Comparison of ENCODE assay signal across 16 cellular contexts in genomic region chr20:44963325-44964215, GRCh38. TPM values are rescaled to one million over a fixed set of nuclear protein-coding genes. Genes with fewer than 3 reads are reported as not detected.
DNase-seq lines count a peak whose midpoint lies in the region; ATAC-seq, FAIRE-seq and TF ChIP-seq lines count a peak whose summit lies in the region.
"Had no signal": no experiment of that assay in that cellular context is flagged by ENCODE, and none has a peak within 500 bp of the region (broad histone marks: within the 10 kb centered on the region; RNA-seq: fewer than 3 reads in every experiment).

No MANE protein-coding gene starts in this region.

- H3K79me2 ChIP-seq in HepG2 (ENCODE audit: insufficient read depth, low read length), result peaks cover 36% of the 10 kb centered on the region

- BruUV-seq in HepG2 (replicated peaks; lab: Mats Ljungman, UMichigan), result no TSS peak

- H3K36me3 Mint-ChIP-seq in T-helper 1 cell treated with Interleukin-12 subunit alpha and Interleukin-12 subunit beta and Interleukin-4 antibody, amounts not matched to agents 30 μg/mL and 1 μg/mL, for 36 hours (ENCODE audit: low read depth), result peaks cover 24% of the 10 kb centered on the region
- H3K36me3 Mint-ChIP-seq in glutamatergic neuron (ENCODE audit: unreplicated experiment), result no peaks in the 10 kb centered on the region
- peaks cover 29% of the 10 kb centered on the region for H3K36me3 Mint-ChIP-seq in stimulated activated memory B cell treated with anti-CD40 and anti-IgM and Interleukin-4, amounts not matched to agents 10 μg/mL and 1 μg/mL and 100 μg/mL, for 72 hours
- H3K36me3 Mint-ChIP-seq in progenitor cell of endocrine pancreas (ENCODE audit: insufficient read depth), result no peaks in the 10 kb centered on the region

- H2AFZ ChIP-seq in HepG2 (ENCODE audit: low read length), result no peak overlapping the region

- no peak overlapping the region for H3K27ac ChIP-seq in HepG2 (ENCODE audit: extremely low read length, insufficient read depth, low read length)
- H3K27ac ChIP-seq in right lobe of liver, result no peak overlapping the region
- H3K27ac ChIP-seq in body of pancreas, result no peak overlapping the region
- H3K27ac ChIP-seq: SJSA1, suprapubic skin had no signal

- H4K20me1 ChIP-seq in HepG2 (ENCODE audit: insufficient read depth, low read length), result no peaks in the 10 kb centered on the region; the same call in 1 of the 2 replicates

- H3K27me3 Mint-ChIP-seq in T-helper 1 cell treated with Interleukin-12 subunit alpha and Interleukin-12 subunit beta and Interleukin-4 antibody, amounts not matched to agents 30 μg/mL and 1 μg/mL, for 36 hours (ENCODE audit: low read depth), result no peaks in the 10 kb centered on the region
- peaks cover 7% of the 10 kb centered on the region for H3K27me3 Mint-ChIP-seq in glutamatergic neuron (ENCODE audit: unreplicated experiment)
- no peaks in the 10 kb centered on the region for H3K27me3 Mint-ChIP-seq in stimulated activated memory B cell treated with anti-CD40 and anti-IgM and Interleukin-4, amounts not matched to agents 10 μg/mL and 1 μg/mL and 100 μg/mL, for 72 hours
- H3K27me3 Mint-ChIP-seq in progenitor cell of endocrine pancreas, result no peaks in the 10 kb centered on the region

- H3K36me3 ChIP-seq in HepG2 (replicated peaks in 1 of 2; ENCODE audit: control insufficient read depth in 1 of 2, insufficient read depth in 2 of 2, low read length in 2 of 2) (peaks cover 0 to under 1% of the 10 kb centered on the region in 2 experiments; a peak in 1 of 5 replicates), right lobe of liver (no peaks in the 10 kb centered on the region), body of pancreas (replicated peaks in 1 of 2; ENCODE audit: insufficient read depth in 1 of 2, low read depth in 2 of 2) (no peaks in the 10 kb centered on the region)
- H3K36me3 ChIP-seq: suprapubic skin had no signal

- H3K4me2 ChIP-seq in HepG2 (ENCODE audit: low read depth, low read length), result no peak overlapping the region

- peaks cover 68% of the 10 kb centered on the region for H3K4me1 ChIP-seq in HepG2 (ENCODE audit: insufficient read depth, low read length)
- H3K4me1 ChIP-seq in right lobe of liver, result peaks cover 0 to 27% (median 0%) of the 10 kb centered on the region in 4 donors
- peaks cover 40% of the 10 kb centered on the region for H3K4me1 ChIP-seq in body of pancreas

- DNase-seq in HepG2 (ENCODE audit: low spot score), result no peak
- no peak for DNase-seq in right lobe of liver
- DNase-seq in glutamatergic neuron, result no peak
- DNase-seq in progenitor cell of endocrine pancreas (ENCODE audit: low spot score, unreplicated experiment), result no peak
- DNase-seq in body of pancreas, result no peak
- DNase-seq: left cardiac atrium, midbrain, NCI-H187 treated with DMSO at 0.1 percent for 48 hours, NCI-H446 had no signal

- H3K27ac Mint-ChIP-seq in T-helper 1 cell treated with Interleukin-12 subunit alpha and Interleukin-12 subunit beta and Interleukin-4 antibody, amounts not matched to agents 30 μg/mL and 1 μg/mL, for 36 hours, result peak overlapping the region; percentile 66
- no peak overlapping the region for H3K27ac Mint-ChIP-seq in glutamatergic neuron (ENCODE audit: unreplicated experiment)
- no peak overlapping the region for H3K27ac Mint-ChIP-seq in stimulated activated memory B cell treated with anti-CD40 and anti-IgM and Interleukin-4, amounts not matched to agents 10 μg/mL and 1 μg/mL and 100 μg/mL, for 72 hours
- no peak overlapping the region for H3K27ac Mint-ChIP-seq in progenitor cell of endocrine pancreas

- H3K4me1 Mint-ChIP-seq in T-helper 1 cell treated with Interleukin-12 subunit alpha and Interleukin-12 subunit beta and Interleukin-4 antibody, amounts not matched to agents 30 μg/mL and 1 μg/mL, for 36 hours (ENCODE audit: low read depth), result peaks cover 53% of the 10 kb centered on the region
- peaks cover 13% of the 10 kb centered on the region for H3K4me1 Mint-ChIP-seq in glutamatergic neuron (ENCODE audit: low read depth, unreplicated experiment)
- peaks cover 59% of the 10 kb centered on the region for H3K4me1 Mint-ChIP-seq in stimulated activated memory B cell treated with anti-CD40 and anti-IgM and Interleukin-4, amounts not matched to agents 10 μg/mL and 1 μg/mL and 100 μg/mL, for 72 hours
- H3K4me1 Mint-ChIP-seq in progenitor cell of endocrine pancreas (ENCODE audit: low read depth), result peaks cover 40% of the 10 kb centered on the region

- H3K27me3 ChIP-seq in HepG2 (ENCODE audit: control insufficient read depth in 1 of 2, insufficient read depth in 2 of 2, low read length in 2 of 2), result peaks cover 0 to 4% of the 10 kb centered on the region in 2 experiments; a peak in 1 of 5 replicates
- no peaks in the 10 kb centered on the region for H3K27me3 ChIP-seq in right lobe of liver
- H3K27me3 ChIP-seq in body of pancreas, result no peaks in the 10 kb centered on the region
- H3K27me3 ChIP-seq: SJSA1, suprapubic skin had no signal

- TF ChIP-seq CTCF in HepG2 (CRISPR knock-in tag; IDR thresholded peaks at IDR 0.05) (no peak), right lobe of liver (IDR thresholded peaks at IDR 0.05) (no peak), glutamatergic neuron (IDR thresholded peaks at IDR 0.05; ENCODE audit: partially characterized antibody, unreplicated experiment) (no peak), progenitor cell of endocrine pancreas (IDR thresholded peaks at IDR 0.05; ENCODE audit: unreplicated experiment) (no peak), body of pancreas (IDR thresholded peaks at IDR 0.05) (no peak)

- CTCF ChIA-PET in HepG2 (lab: Yijun Ruan, JAX; ENCODE audit: low intra/inter-chr PET ratio, low total read pairs), result no interaction called here

- no peak for ATAC-seq in HepG2
- no peak for ATAC-seq in right lobe of liver
- no peak for ATAC-seq in stimulated activated memory B cell treated with anti-CD40 and anti-IgM and Interleukin-4, amounts not matched to agents 10 μg/mL and 1 μg/mL and 100 μg/mL, for 72 hours
- no peak for ATAC-seq in body of pancreas
- no peak for ATAC-seq in HG02623 (IDR thresholded peaks at IDR 0.05; ENCODE audit: unreplicated experiment)
- ATAC-seq: left cardiac atrium had no signal

- H3K9me3 ChIP-seq in HepG2 (ENCODE audit: low read length) (no peaks in the 10 kb centered on the region), right lobe of liver (no peaks in the 10 kb centered on the region), body of pancreas (no peaks in the 10 kb centered on the region)
- H3K9me3 ChIP-seq: SJSA1, suprapubic skin had no signal

- WGBS in HepG2 (ENCODE audit: low lambda C conversion rate), result 57% methylated on average over 4 of the region's 4 CpGs
- 87% methylated on average over 3 of the region's 4 CpGs for WGBS in right lobe of liver (ENCODE audit: insufficient coverage, low coverage, low lambda C conversion rate, missing lambda C conversion rate)
- 79 to 81% methylated on average over 4 of the region's 4 CpGs for WGBS in body of pancreas, 2 donors

- in situ Hi-C loops in HepG2 (cut with HindIII; ENCODE audit: extremely low pct_ligation_motif_present, low pct_unique_long_range_greater_than_20kb), result no loop called here

- H3K9me3 Mint-ChIP-seq in T-helper 1 cell treated with Interleukin-12 subunit alpha and Interleukin-12 subunit beta and Interleukin-4 antibody, amounts not matched to agents 30 μg/mL and 1 μg/mL, for 36 hours, result no peaks in the 10 kb centered on the region
- H3K9me3 Mint-ChIP-seq in glutamatergic neuron (ENCODE audit: unreplicated experiment) (peaks cover 1% of the 10 kb centered on the region), progenitor cell of endocrine pancreas (ENCODE audit: low read depth) (no peaks in the 10 kb centered on the region)
- H3K9me3 Mint-ChIP-seq in stimulated activated memory B cell treated with anti-CD40 and anti-IgM and Interleukin-4, amounts not matched to agents 10 μg/mL and 1 μg/mL and 100 μg/mL, for 72 hours, result no peaks in the 10 kb centered on the region

- peak overlapping the region; percentile 37 for H3K4me3 Mint-ChIP-seq in T-helper 1 cell treated with Interleukin-12 subunit alpha and Interleukin-12 subunit beta and Interleukin-4 antibody, amounts not matched to agents 30 μg/mL and 1 μg/mL, for 36 hours
- H3K4me3 Mint-ChIP-seq in glutamatergic neuron (ENCODE audit: unreplicated experiment) (peak overlapping the region; percentile 11), progenitor cell of endocrine pancreas (ENCODE audit: low read depth) (no peak overlapping the region)
- H3K4me3 Mint-ChIP-seq in stimulated activated memory B cell treated with anti-CD40 and anti-IgM and Interleukin-4, amounts not matched to agents 10 μg/mL and 1 μg/mL and 100 μg/mL, for 72 hours, result no peak overlapping the region

- no peak for FAIRE-seq in HepG2 (lab: Jason Lieb, UNC)
- FAIRE-seq: frontal cortex, HTR-8/SVneo had no signal

- TF ChIP-seq EP300 in HepG2 (IDR thresholded peaks at IDR 0.05; ENCODE audit: low read depth in 2 of 2, low read length in 2 of 2) (no peak), HepG2 (CRISPR knock-in tag; IDR thresholded peaks at IDR 0.05; ENCODE audit: borderline replicate concordance) (no peak)

- intact Hi-C loops in HepG2 (cut with micrococcal nuclease; ENCODE audit: unreplicated experiment) (no loop called here), right lobe of liver (cut with DNase I) (no loop called here), body of pancreas (cut with DNase I) (no loop called here)

- H3K9ac ChIP-seq in HepG2 (ENCODE audit: insufficient read depth, low read depth, low read length), result no peak overlapping the region

- POLR2A ChIA-PET in HepG2 (lab: Yijun Ruan, JAX), result interaction anchor here (1.1 to 4.1 kb wide), 3 partner anchors 14 to 37 kb away, joined by 3 to 51 read pairs (median 5); no protein-coding TSS in a partner anchor

- H3K4me3 ChIP-seq in HepG2 (replicated peaks in 1 of 3; ENCODE audit: insufficient read depth in 1 of 3, low read depth in 2 of 3, low read length in 3 of 3) (no peak overlapping the region), right lobe of liver (no peak overlapping the region), body of pancreas (no peak overlapping the region)
- H3K4me3 ChIP-seq: SJSA1, suprapubic skin had no signal

- TF ChIP-seq POLR2A in HepG2 (IDR thresholded peaks at IDR 0.05; ENCODE audit: insufficient read depth in 1 of 2, low read depth in 2 of 2, low read length in 2 of 2), result no peak
- no peak for TF ChIP-seq POLR2A in right lobe of liver (IDR thresholded peaks at IDR 0.05)
- TF ChIP-seq POLR2A in body of pancreas (IDR thresholded peaks at IDR 0.05), result no peak

- TF ChIP-seq RAD21 in HepG2 (CRISPR knock-in tag; IDR thresholded peaks at IDR 0.05), result no peak

RNA-seq across cellular contexts. Expression of gene STK4, which starts 2.7 kb away (rescaled TPM):
- total RNA-seq in HepG2 (2016; rRNA removed; fragmentation: Illumina TruSeq; extraction: Trizol) (38.3 and 61.4 TPM in 2 replicates), right lobe of liver (10 to 100 TPM in 5 of 6 experiments, 1 to 10 TPM in 1; 9.7 to 17.5 (median 13.4) TPM), glutamatergic neuron (ENCODE audit: unreplicated experiment) (32.6 TPM), progenitor cell of endocrine pancreas (36.3 and 37.4 TPM in 2 replicates), body of pancreas (10 to 100 TPM; 17.8 to 23.6 TPM)
- total RNA-seq in HepG2 (2016; cell fraction: cytosol; rRNA removed; fragmentation: Illumina TruSeq; extraction: Trizol; ENCODE audit: low read depth), result 7.6 and 8.4 TPM in 2 replicates
- total RNA-seq in HepG2 (2016; cell fraction: insoluble cytoplasmic fraction; rRNA removed; fragmentation: Illumina TruSeq; extraction: Trizol), result 38.6 and 51.4 TPM in 2 replicates
- 17.0 and 19.2 TPM in 2 replicates for total RNA-seq in HepG2 (2016; cell fraction: membrane; rRNA removed; fragmentation: Illumina TruSeq; extraction: Trizol)
- 46.5 and 48.3 TPM in 2 replicates for total RNA-seq in HepG2 (2016; cell fraction: nucleus; rRNA removed; fragmentation: Illumina TruSeq; extraction: Trizol)
- polyA plus RNA-seq in HepG2 (2011; rRNA removed), result 21.2 and 25.6 TPM in 2 replicates
- polyA plus RNA-seq in HepG2 (2011; cell fraction: cytosol; rRNA removed), result 11.6 and 16.8 TPM in 2 replicates
- polyA plus RNA-seq in HepG2 (2011; cell fraction: nucleus; rRNA removed), result 14.7 and 18.6 TPM in 2 replicates
- 16.8 and 20.4 TPM in 2 replicates for polyA plus RNA-seq in HepG2 (2012)
- 1.2 TPM in 2 replicates for polyA plus RNA-seq in HepG2 (2016; cell fraction: cytosol; fragmentation: Illumina TruSeq; extraction: Trizol; ENCODE audit: low read depth)
- polyA plus RNA-seq in HepG2 (2016; cell fraction: insoluble cytoplasmic fraction; fragmentation: Illumina TruSeq; extraction: Trizol; ENCODE audit: low read depth), result 34.7 and 38.5 TPM in 2 replicates
- 4.8 and 5.6 TPM in 2 replicates for polyA plus RNA-seq in HepG2 (2016; cell fraction: membrane; fragmentation: Illumina TruSeq; extraction: Trizol; ENCODE audit: low read depth)
- 40.8 and 44.8 TPM in 2 replicates for polyA plus RNA-seq in HepG2 (2016; cell fraction: nucleus; fragmentation: Illumina TruSeq; extraction: Trizol; ENCODE audit: insufficient read depth, low read depth)
- 23.3 and 33.6 TPM in 2 replicates for polyA minus RNA-seq in HepG2 (2011; rRNA and poly(A)+ RNA removed; ENCODE audit: low replicate concordance)
- 18.8 and 20.9 TPM in 2 replicates for polyA minus RNA-seq in HepG2 (2011; cell fraction: cytosol; rRNA and poly(A)+ RNA removed)
- polyA minus RNA-seq in HepG2 (2011; cell fraction: nucleus; rRNA and poly(A)+ RNA removed), result 67.3 and 85.4 TPM in 2 replicates

RNA-seq across cellular contexts. Expression of gene TOMM34, which starts 3.4 kb away (rescaled TPM):
- total RNA-seq in HepG2 (2016; rRNA removed; fragmentation: Illumina TruSeq; extraction: Trizol) (52.0 and 73.0 TPM in 2 replicates), right lobe of liver (10 to 100 TPM in 3 of 6 experiments, 1 to 10 TPM in 3; 6.7 to 17.7 (median 10.0) TPM), glutamatergic neuron (ENCODE audit: unreplicated experiment) (10.8 TPM), progenitor cell of endocrine pancreas (40.1 and 40.9 TPM in 2 replicates), body of pancreas (10 to 100 TPM in 1 of 2 donors, 1 to 10 TPM in 1; 2.6 to 13.0 TPM)
- 6.2 and 6.4 TPM in 2 replicates for total RNA-seq in HepG2 (2016; cell fraction: cytosol; rRNA removed; fragmentation: Illumina TruSeq; extraction: Trizol; ENCODE audit: low read depth)
- 52.3 and 72.3 TPM in 2 replicates for total RNA-seq in HepG2 (2016; cell fraction: insoluble cytoplasmic fraction; rRNA removed; fragmentation: Illumina TruSeq; extraction: Trizol)
- total RNA-seq in HepG2 (2016; cell fraction: membrane; rRNA removed; fragmentation: Illumina TruSeq; extraction: Trizol), result 18.0 and 21.0 TPM in 2 replicates
- 24.9 and 25.7 TPM in 2 replicates for total RNA-seq in HepG2 (2016; cell fraction: nucleus; rRNA removed; fragmentation: Illumina TruSeq; extraction: Trizol)
- polyA plus RNA-seq in HepG2 (2011; rRNA removed), result 36.2 and 38.3 TPM in 2 replicates
- polyA plus RNA-seq in HepG2 (2011; cell fraction: cytosol; rRNA removed), result 38.3 and 39.9 TPM in 2 replicates
- 20.9 and 23.3 TPM in 2 replicates for polyA plus RNA-seq in HepG2 (2011; cell fraction: nucleus; rRNA removed)
- 41.6 and 42.7 TPM in 2 replicates for polyA plus RNA-seq in HepG2 (2012)
- polyA plus RNA-seq in HepG2 (2016; cell fraction: cytosol; fragmentation: Illumina TruSeq; extraction: Trizol; ENCODE audit: low read depth), result 7.7 and 7.8 TPM in 2 replicates
- 102 TPM in 2 replicates for polyA plus RNA-seq in HepG2 (2016; cell fraction: insoluble cytoplasmic fraction; fragmentation: Illumina TruSeq; extraction: Trizol; ENCODE audit: low read depth)
- 17.3 and 19.1 TPM in 2 replicates for polyA plus RNA-seq in HepG2 (2016; cell fraction: membrane; fragmentation: Illumina TruSeq; extraction: Trizol; ENCODE audit: low read depth)
- 45.6 and 46.6 TPM in 2 replicates for polyA plus RNA-seq in HepG2 (2016; cell fraction: nucleus; fragmentation: Illumina TruSeq; extraction: Trizol; ENCODE audit: insufficient read depth, low read depth)
- polyA minus RNA-seq in HepG2 (2011; rRNA and poly(A)+ RNA removed; ENCODE audit: low replicate concordance), result 23.9 and 48.7 TPM in 2 replicates
- polyA minus RNA-seq in HepG2 (2011; cell fraction: cytosol; rRNA and poly(A)+ RNA removed), result 11.6 and 12.1 TPM in 2 replicates
- 6.8 and 9.1 TPM in 2 replicates for polyA minus RNA-seq in HepG2 (2011; cell fraction: nucleus; rRNA and poly(A)+ RNA removed)

RNA-seq across cellular contexts. Expression of gene PABPC1L, which starts 53.7 kb away (rescaled TPM):
- total RNA-seq in HepG2 (2016; rRNA removed; fragmentation: Illumina TruSeq; extraction: Trizol), result 6.4 and 30.8 TPM in 2 replicates
- total RNA-seq in HepG2 (2016; cell fraction: cytosol; rRNA removed; fragmentation: Illumina TruSeq; extraction: Trizol; ENCODE audit: low read depth), result 8.8 and 10.6 TPM in 2 replicates
- total RNA-seq in HepG2 (2016; cell fraction: insoluble cytoplasmic fraction; rRNA removed; fragmentation: Illumina TruSeq; extraction: Trizol), result 7.2 and 30.6 TPM in 2 replicates
- 7.7 TPM in 2 replicates for total RNA-seq in HepG2 (2016; cell fraction: membrane; rRNA removed; fragmentation: Illumina TruSeq; extraction: Trizol)
- total RNA-seq in HepG2 (2016; cell fraction: nucleus; rRNA removed; fragmentation: Illumina TruSeq; extraction: Trizol), result 68.7 and 74.6 TPM in 2 replicates
- polyA plus RNA-seq in HepG2 (2011; rRNA removed), result 252 and 283 TPM in 2 replicates
- polyA plus RNA-seq in HepG2 (2011; cell fraction: cytosol; rRNA removed), result 48.8 and 52.2 TPM in 2 replicates
- 1,815 and 1,864 TPM in 2 replicates for polyA plus RNA-seq in HepG2 (2011; cell fraction: nucleus; rRNA removed)
- polyA plus RNA-seq in HepG2 (2012), result 109 and 110 TPM in 2 replicates
- polyA plus RNA-seq in HepG2 (2016; cell fraction: cytosol; fragmentation: Illumina TruSeq; extraction: Trizol; ENCODE audit: low read depth), result 3.4 TPM in 2 replicates
- polyA plus RNA-seq in HepG2 (2016; cell fraction: insoluble cytoplasmic fraction; fragmentation: Illumina TruSeq; extraction: Trizol; ENCODE audit: low read depth), result 8.9 and 10.9 TPM in 2 replicates
- 4.4 and 4.6 TPM in 2 replicates for polyA plus RNA-seq in HepG2 (2016; cell fraction: membrane; fragmentation: Illumina TruSeq; extraction: Trizol; ENCODE audit: low read depth)
- 374 and 409 TPM in 2 replicates for polyA plus RNA-seq in HepG2 (2016; cell fraction: nucleus; fragmentation: Illumina TruSeq; extraction: Trizol; ENCODE audit: insufficient read depth, low read depth)
- 12.6 and 64.0 TPM in 2 replicates for polyA minus RNA-seq in HepG2 (2011; rRNA and poly(A)+ RNA removed; ENCODE audit: low replicate concordance)
- polyA minus RNA-seq in HepG2 (2011; cell fraction: cytosol; rRNA and poly(A)+ RNA removed), result 10.6 and 12.0 TPM in 2 replicates
- 250 and 264 TPM in 2 replicates for polyA minus RNA-seq in HepG2 (2011; cell fraction: nucleus; rRNA and poly(A)+ RNA removed)
- total RNA-seq in right lobe of liver, result 10 to 100 TPM in 5 of 6 experiments, 1 to 10 TPM in 1; 8.7 to 40.2 (median 27.7) TPM
- total RNA-seq in glutamatergic neuron (ENCODE audit: unreplicated experiment), result 27.7 TPM
- 211 and 219 TPM in 2 replicates for total RNA-seq in progenitor cell of endocrine pancreas
- 100 to 1,000 TPM in 1 of 2 donors, 10 to 100 TPM in 1; 41.8 to 105 TPM for total RNA-seq in body of pancreas

Comparison
In these comparisons a context has a peak if more than half of its experiments do, and no peak if none do; other contexts are left out.
1. H3K4me3 Mint-ChIP-seq: peak in T-helper 1 cell treated with Interleukin-12 subunit alpha and Interleukin-12 subunit beta and Interleukin-4 antibody, amounts not matched to agents 30 μg/mL and 1 μg/mL, for 36 hours (single experiment) and glutamatergic neuron (single experiment); none in stimulated activated memory B cell treated with anti-CD40 and anti-IgM and Interleukin-4, amounts not matched to agents 10 μg/mL and 1 μg/mL and 100 μg/mL, for 72 hours (single experiment) and progenitor cell of endocrine pancreas (single experiment).